In the genomic region with DNA sequence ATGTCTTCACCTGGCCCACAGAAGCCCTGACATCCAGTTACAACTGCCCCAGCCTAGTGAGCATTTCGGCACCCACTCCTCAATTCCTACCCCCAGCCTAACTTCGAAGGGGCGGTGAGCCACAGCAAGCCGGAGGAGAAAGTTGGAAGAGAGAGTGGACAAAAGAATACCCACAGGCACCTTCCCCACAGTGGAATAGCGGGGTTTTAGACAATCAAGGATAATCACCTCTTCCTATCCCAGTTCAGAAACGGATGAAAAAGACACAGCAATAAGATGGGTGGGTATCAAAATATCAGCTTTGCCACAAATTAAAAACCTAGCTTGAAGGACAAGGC, we compare ENCODE assay signal across 8 cellular contexts. TPM values are rescaled to one million over a fixed set of nuclear protein-coding genes. Genes with fewer than 3 reads are reported as not detected.
DNase-seq lines count a peak whose midpoint lies in the region; ATAC-seq lines count a peak whose summit lies in the region.

No MANE protein-coding gene starts in this region.

- H3K36me3 Mint-ChIP-seq in activated CD4-positive, alpha-beta T cell treated with anti-CD3 and anti-CD28 coated beads, Interleukin-2, amount 10 ng/mL, durations not matched to agents 7 days and 5 days (ENCODE audit: low read depth) = peaks cover 51% of the 10 kb centered on the region
- H3K36me3 Mint-ChIP-seq in activated CD8-positive, alpha-beta T cell treated with anti-CD3 and anti-CD28 coated beads, Interleukin-2, amount 10 ng/mL, durations not matched to agents 7 days and 5 days (ENCODE audit: low read depth) = peaks cover 62% of the 10 kb centered on the region

- CTCF ChIA-PET in activated CD4-positive, alpha-beta T cell treated with anti-CD3 and anti-CD28 coated beads, Interleukin-2, amount 10 ng/mL, durations not matched to agents 7 days and 5 days (lab: Charles Lee) = interaction anchor here (0.7 to 3.1 kb wide), 6 partner anchors 8 to 427 kb away, joined by 3 to 9 read pairs (median 4); no protein-coding TSS in a partner anchor
- CTCF ChIA-PET in activated CD8-positive, alpha-beta T cell treated with anti-CD3 and anti-CD28 coated beads, Interleukin-2, amount 10 ng/mL, durations not matched to agents 7 days and 5 days (lab: Charles Lee) = interaction anchor here (0.9 to 2.6 kb wide), 7 partner anchors 10 to 86 kb away, joined by 3 to 10 read pairs (median 4); no protein-coding TSS in a partner anchor

- H3K4me3 Mint-ChIP-seq in activated CD4-positive, alpha-beta T cell treated with anti-CD3 and anti-CD28 coated beads, Interleukin-2, amount 10 ng/mL, durations not matched to agents 7 days and 5 days = peak overlapping the region; percentile 98
- peak overlapping the region; percentile 98 for H3K4me3 Mint-ChIP-seq in activated CD8-positive, alpha-beta T cell treated with anti-CD3 and anti-CD28 coated beads, Interleukin-2, amount 10 ng/mL, durations not matched to agents 7 days and 5 days

- DNase-seq in activated CD4-positive, alpha-beta T cell treated with anti-CD3 and anti-CD28 coated beads, Interleukin-2, amount 10 ng/mL, durations not matched to agents 7 days and 5 days = no peak
- DNase-seq in activated CD4-positive, alpha-beta T cell treated with anti-CD3 and anti-CD28 coated beads, Interleukin-2, amount 50 U/mL, for 4 hours = no peak
- no peak for DNase-seq in activated CD8-positive, alpha-beta T cell treated with anti-CD3 and anti-CD28 coated beads, Interleukin-2, amount 10 ng/mL, durations not matched to agents 7 days and 5 days
- DNase-seq in substantia nigra (lab: John Stamatoyannopoulos, UW) (no peak), DMS79 (lab: John Stamatoyannopoulos, UW) (no peak), NCI-H82 treated with DMSO at 0.1 percent for 48 hours (lab: John Stamatoyannopoulos, UW; ENCODE audit: unreplicated experiment) (no peak)

- no peak for ATAC-seq in activated CD8-positive, alpha-beta T cell treated with anti-CD3 and anti-CD28 coated beads, Interleukin-2, amount 10 ng/mL, durations not matched to agents 7 days and 5 days
- ATAC-seq in HG03571 (IDR thresholded peaks at IDR 0.05; ENCODE audit: unreplicated experiment) = no peak

- POLR2A ChIA-PET in activated CD4-positive, alpha-beta T cell treated with anti-CD3 and anti-CD28 coated beads, Interleukin-2, amount 10 ng/mL, durations not matched to agents 7 days and 5 days (lab: Charles Lee) = no interaction called here
- POLR2A ChIA-PET in activated CD8-positive, alpha-beta T cell treated with anti-CD3 and anti-CD28 coated beads, Interleukin-2, amount 10 ng/mL, durations not matched to agents 7 days and 5 days (lab: Charles Lee) = interaction anchor here (0.7 to 1.5 kb wide), 2 partner anchors 11 to 93 kb away, joined by 4 read pairs; partner anchors contain the start of gene C21orf58

- peak overlapping the region; percentile 80 for H3K27ac ChIP-seq in substantia nigra (ENCODE audit: low read depth, low read length, poor library complexity, severe bottlenecking)

- peaks cover 65% of the 10 kb centered on the region for H3K4me1 Mint-ChIP-seq in activated CD4-positive, alpha-beta T cell treated with anti-CD3 and anti-CD28 coated beads, Interleukin-2, amount 10 ng/mL, durations not matched to agents 7 days and 5 days
- peaks cover 69% of the 10 kb centered on the region for H3K4me1 Mint-ChIP-seq in activated CD8-positive, alpha-beta T cell treated with anti-CD3 and anti-CD28 coated beads, Interleukin-2, amount 10 ng/mL, durations not matched to agents 7 days and 5 days (ENCODE audit: low read depth)

- peak overlapping the region; percentile 48 for H3K4me3 ChIP-seq in iPS-11a (ENCODE audit: low read depth, low read length)

- H3K27ac Mint-ChIP-seq in activated CD4-positive, alpha-beta T cell treated with anti-CD3 and anti-CD28 coated beads, Interleukin-2, amount 10 ng/mL, durations not matched to agents 7 days and 5 days = peak overlapping the region; percentile 82
- peak overlapping the region; percentile 72 for H3K27ac Mint-ChIP-seq in activated CD8-positive, alpha-beta T cell treated with anti-CD3 and anti-CD28 coated beads, Interleukin-2, amount 10 ng/mL, durations not matched to agents 7 days and 5 days

- H3K27me3 Mint-ChIP-seq in activated CD4-positive, alpha-beta T cell treated with anti-CD3 and anti-CD28 coated beads, Interleukin-2, amount 10 ng/mL, durations not matched to agents 7 days and 5 days = no peaks in the 10 kb centered on the region
- H3K27me3 Mint-ChIP-seq in activated CD8-positive, alpha-beta T cell treated with anti-CD3 and anti-CD28 coated beads, Interleukin-2, amount 10 ng/mL, durations not matched to agents 7 days and 5 days (ENCODE audit: low read depth) = no peaks in the 10 kb centered on the region

- no peaks in the 10 kb centered on the region for H3K9me3 Mint-ChIP-seq in activated CD4-positive, alpha-beta T cell treated with anti-CD3 and anti-CD28 coated beads, Interleukin-2, amount 10 ng/mL, durations not matched to agents 7 days and 5 days
- H3K9me3 Mint-ChIP-seq in activated CD8-positive, alpha-beta T cell treated with anti-CD3 and anti-CD28 coated beads, Interleukin-2, amount 10 ng/mL, durations not matched to agents 7 days and 5 days (ENCODE audit: insufficient read depth) = no peaks in the 10 kb centered on the region

RNA-seq across cellular contexts. Expression of gene LSS, which starts 1.3 kb away (rescaled TPM):
- 10 to 100 TPM; 47.8 to 53.3 TPM for total RNA-seq in activated CD4-positive, alpha-beta T cell treated with anti-CD3 and anti-CD28 coated beads, Interleukin-2, amount 10 ng/mL, durations not matched to agents 7 days and 5 days
- total RNA-seq in activated CD8-positive, alpha-beta T cell treated with anti-CD3 and anti-CD28 coated beads, Interleukin-2, amount 10 ng/mL, durations not matched to agents 7 days and 5 days = 10 to 100 TPM; 72.1 to 76.1 TPM

RNA-seq across cellular contexts. Expression of gene SPATC1L, which starts 45.6 kb away (rescaled TPM):
- 1 to 10 TPM; 6.1 to 6.3 TPM for total RNA-seq in activated CD4-positive, alpha-beta T cell treated with anti-CD3 and anti-CD28 coated beads, Interleukin-2, amount 10 ng/mL, durations not matched to agents 7 days and 5 days
- 10 to 100 TPM; 14.4 to 17.5 TPM for total RNA-seq in activated CD8-positive, alpha-beta T cell treated with anti-CD3 and anti-CD28 coated beads, Interleukin-2, amount 10 ng/mL, durations not matched to agents 7 days and 5 days

RNA-seq across cellular contexts. Expression of gene MCM3AP, which starts 55.5 kb away (rescaled TPM):
- 100 to 1,000 TPM in 1 of 2 experiments, 10 to 100 TPM in 1; 94.5 to 118 TPM for total RNA-seq in activated CD4-positive, alpha-beta T cell treated with anti-CD3 and anti-CD28 coated beads, Interleukin-2, amount 10 ng/mL, durations not matched to agents 7 days and 5 days
- 100 to 1,000 TPM; 106 to 113 TPM for total RNA-seq in activated CD8-positive, alpha-beta T cell treated with anti-CD3 and anti-CD28 coated beads, Interleukin-2, amount 10 ng/mL, durations not matched to agents 7 days and 5 days

RNA-seq across cellular contexts. Expression of gene YBEY, which starts 56.2 kb away (rescaled TPM):
- 10 to 100 TPM; 11.5 to 12.5 TPM for total RNA-seq in activated CD4-positive, alpha-beta T cell treated with anti-CD3 and anti-CD28 coated beads, Interleukin-2, amount 10 ng/mL, durations not matched to agents 7 days and 5 days
- total RNA-seq in activated CD8-positive, alpha-beta T cell treated with anti-CD3 and anti-CD28 coated beads, Interleukin-2, amount 10 ng/mL, durations not matched to agents 7 days and 5 days = 10 to 100 TPM; 13.4 to 15.2 TPM
